In genomic region chr10:60846173-60846572, GRCh38 we compare ENCODE assay signal across 13 cellular contexts.
A peak's percentile ranks its signal among the peaks of the same experiment; 100 is the strongest.
DNase-seq lines count a peak whose midpoint lies in the region; ATAC-seq and TF ChIP-seq lines count a peak whose summit lies in the region.
"Had no signal": no experiment of that assay in that cellular context is flagged by ENCODE, and none has a peak within 500 bp of the region (broad histone marks: within the 10 kb centered on the region; RNA-seq: fewer than 3 reads in every experiment).

No MANE protein-coding gene starts in this region.

- H3K27me3 Mint-ChIP-seq in type B pancreatic cell, result no peaks in the 10 kb centered on the region

- H3K27me3 ChIP-seq in right lobe of liver (no peaks in the 10 kb centered on the region), BE2C (no peaks in the 10 kb centered on the region), tibial artery (no peaks in the 10 kb centered on the region)
- H3K27me3 ChIP-seq: adrenal gland, heart left ventricle, spleen had no signal

- DNase-seq in ELF-1 (ENCODE audit: low read depth, low spot score) (peak; percentile 7), NCI-H460 (ENCODE audit: extremely low read depth, low read depth) (peak; percentile 18), dermis blood vessel endothelial cell (peak; percentile 39), right lobe of liver (no peak), BE2C (no peak), tibial artery (no peak), type B pancreatic cell (ENCODE audit: extremely low spot score, unreplicated experiment) (no peak)
- no peak for DNase-seq in stimulated activated CD4-positive, alpha-beta T cell treated with anti-CD3 and anti-CD28 coated beads, Interleukin-2, amount 100 ng/mL, for 48 hours
- DNase-seq: DMS153, NCI-H524, spleen had no signal

- WGBS in right lobe of liver (ENCODE audit: insufficient coverage, low coverage, low lambda C conversion rate, missing lambda C conversion rate), result 36% methylated on average over 1 of the region's 1 CpG

- H3K36me3 Mint-ChIP-seq in type B pancreatic cell, result no peaks in the 10 kb centered on the region

- H3K4me3 ChIP-seq in right lobe of liver, result no peak overlapping the region
- no peak overlapping the region for H3K4me3 ChIP-seq in BE2C (ENCODE audit: low read depth, low read length)
- no peak overlapping the region for H3K4me3 ChIP-seq in tibial artery
- H3K4me3 ChIP-seq: adrenal gland, heart left ventricle, spleen had no signal

- H3K4me1 Mint-ChIP-seq in type B pancreatic cell (ENCODE audit: unreplicated experiment), result peaks cover 12% of the 10 kb centered on the region

- no peak for TF ChIP-seq CTCF in right lobe of liver (IDR thresholded peaks at IDR 0.05)
- TF ChIP-seq CTCF in BE2C (IDR thresholded peaks at IDR 0.05; ENCODE audit: low read depth, low read length), result no peak
- TF ChIP-seq CTCF in tibial artery (IDR thresholded peaks at IDR 0.05), result no peak
- no peak for TF ChIP-seq CTCF in type B pancreatic cell (conservative IDR thresholded peaks at IDR 0.05)

- TF ChIP-seq POLR2A in right lobe of liver (IDR thresholded peaks at IDR 0.05), result no peak

- no peak overlapping the region for H3K27ac Mint-ChIP-seq in type B pancreatic cell

- no peaks in the 10 kb centered on the region for H3K36me3 ChIP-seq in right lobe of liver
- H3K36me3 ChIP-seq in BE2C, result no peaks in the 10 kb centered on the region
- no peaks in the 10 kb centered on the region for H3K36me3 ChIP-seq in tibial artery
- H3K36me3 ChIP-seq: adrenal gland, heart left ventricle, spleen had no signal

- H3K4me3 Mint-ChIP-seq in type B pancreatic cell, result no peak overlapping the region

- no peaks in the 10 kb centered on the region for H3K9me3 ChIP-seq in right lobe of liver
- H3K9me3 ChIP-seq in BE2C, result no peaks in the 10 kb centered on the region
- H3K9me3 ChIP-seq in tibial artery, result no peaks in the 10 kb centered on the region
- H3K9me3 ChIP-seq: adrenal gland, spleen had no signal

- no peaks in the 10 kb centered on the region for H3K9me3 Mint-ChIP-seq in type B pancreatic cell

- intact Hi-C loops in right lobe of liver (cut with DNase I), result no loop called here
- intact Hi-C loops in tibial artery (cut with DNase I; ENCODE audit: low total_unique reads), result no loop called here

- H3K27ac ChIP-seq in right lobe of liver (peak overlapping the region in 1 of 3 donors; percentile 23), tibial artery (no peak overlapping the region)
- H3K27ac ChIP-seq: adrenal gland, heart left ventricle had no signal

- peak; percentile 12 to 74 (median 40) for ATAC-seq in right lobe of liver

- H3K4me1 ChIP-seq in right lobe of liver (peaks cover 0 to 4% (median 0%) of the 10 kb centered on the region in 4 donors), BE2C (no peaks in the 10 kb centered on the region), tibial artery (peaks cover 0 to 28% (median 14%) of the 10 kb centered on the region in 4 donors)

Comparison
In these comparisons a context has a peak if more than half of its experiments do, and no peak if none do; other contexts are left out.
1. DNase-seq: peak in ELF-1 (single experiment), NCI-H460 (single experiment) and dermis blood vessel endothelial cell (single experiment); none in right lobe of liver (0 of 3), stimulated activated CD4-positive, alpha-beta T cell treated with anti-CD3 and anti-CD28 coated beads, Interleukin-2, amount 100 ng/mL, for 48 hours (0 of 2), BE2C (single experiment), tibial artery (0 of 2) and type B pancreatic cell (single experiment).